ENCODE assay signal across 8 cellular contexts in genomic region chr2:68366083-68366560, GRCh38. TPM values are rescaled to one million over a fixed set of nuclear protein-coding genes. Genes with fewer than 3 reads are reported as not detected.
DNase-seq lines count a peak whose midpoint lies in the region; ATAC-seq lines count a peak whose summit lies in the region.

No MANE protein-coding gene starts in this region.

- H3K4me3 Mint-ChIP-seq in T-helper 1 cell treated with Interleukin-12 subunit alpha and Interleukin-12 subunit beta and Interleukin-4 antibody, amounts not matched to agents 30 μg/mL and 1 μg/mL, for 36 hours: peak overlapping the region; percentile 33
- peak overlapping the region; percentile 27 for H3K4me3 Mint-ChIP-seq in activated naive CD8-positive, alpha-beta T cell treated with anti-CD3 and anti-CD28 coated beads for 36 hours

- peaks cover 10% of the 10 kb centered on the region for H3K27me3 Mint-ChIP-seq in T-helper 1 cell treated with Interleukin-12 subunit alpha and Interleukin-12 subunit beta and Interleukin-4 antibody, amounts not matched to agents 30 μg/mL and 1 μg/mL, for 36 hours (ENCODE audit: low read depth)
- H3K27me3 Mint-ChIP-seq in activated naive CD8-positive, alpha-beta T cell treated with anti-CD3 and anti-CD28 coated beads for 36 hours: peaks cover 25% of the 10 kb centered on the region

- no peak overlapping the region for H3K27ac Mint-ChIP-seq in T-helper 1 cell treated with Interleukin-12 subunit alpha and Interleukin-12 subunit beta and Interleukin-4 antibody, amounts not matched to agents 30 μg/mL and 1 μg/mL, for 36 hours
- H3K27ac Mint-ChIP-seq in activated naive CD8-positive, alpha-beta T cell treated with anti-CD3 and anti-CD28 coated beads for 36 hours: no peak overlapping the region

- H3K27ac ChIP-seq in substantia nigra (ENCODE audit: low read depth, low read length, poor library complexity, severe bottlenecking): peak overlapping the region; percentile 18

- H3K36me3 Mint-ChIP-seq in T-helper 1 cell treated with Interleukin-12 subunit alpha and Interleukin-12 subunit beta and Interleukin-4 antibody, amounts not matched to agents 30 μg/mL and 1 μg/mL, for 36 hours (ENCODE audit: low read depth): peaks cover 9% of the 10 kb centered on the region
- H3K36me3 Mint-ChIP-seq in activated naive CD8-positive, alpha-beta T cell treated with anti-CD3 and anti-CD28 coated beads for 36 hours: peaks cover 6% of the 10 kb centered on the region

- H3K4me1 Mint-ChIP-seq in T-helper 1 cell treated with Interleukin-12 subunit alpha and Interleukin-12 subunit beta and Interleukin-4 antibody, amounts not matched to agents 30 μg/mL and 1 μg/mL, for 36 hours (ENCODE audit: low read depth): peaks cover 32% of the 10 kb centered on the region
- peaks cover 31% of the 10 kb centered on the region for H3K4me1 Mint-ChIP-seq in activated naive CD8-positive, alpha-beta T cell treated with anti-CD3 and anti-CD28 coated beads for 36 hours

- ATAC-seq in HG03095 (IDR thresholded peaks at IDR 0.05; ENCODE audit: unreplicated experiment) (peak; percentile 49), GM18519 (IDR thresholded peaks at IDR 0.05; ENCODE audit: low FRiP score, unreplicated experiment) (no peak)

- peaks cover 13% of the 10 kb centered on the region for H3K9me3 Mint-ChIP-seq in T-helper 1 cell treated with Interleukin-12 subunit alpha and Interleukin-12 subunit beta and Interleukin-4 antibody, amounts not matched to agents 30 μg/mL and 1 μg/mL, for 36 hours
- H3K9me3 Mint-ChIP-seq in activated naive CD8-positive, alpha-beta T cell treated with anti-CD3 and anti-CD28 coated beads for 36 hours: peaks cover 2% of the 10 kb centered on the region

- DNase-seq in T-helper 1 cell (no peak), substantia nigra (lab: John Stamatoyannopoulos, UW) (peak in 4 of 49 donors; percentile 8 to 26 (median 17)), putamen (ENCODE audit: low spot score) (no peak), T-helper 9 cell (no peak)
- DNase-seq in activated naive CD8-positive, alpha-beta T cell treated with anti-CD3 and anti-CD28 coated beads for 36 hours: no peak

RNA-seq across cellular contexts. Expression of gene PLEK, which starts 1.0 kb away (rescaled TPM):
- total RNA-seq in activated naive CD8-positive, alpha-beta T cell treated with anti-CD3 and anti-CD28 coated beads for 36 hours: 1 to 10 TPM; 2.2 to 2.3 TPM

RNA-seq across cellular contexts. Expression of gene CNRIP1, which starts 46.4 kb away (rescaled TPM):
- not detected for total RNA-seq in activated naive CD8-positive, alpha-beta T cell treated with anti-CD3 and anti-CD28 coated beads for 36 hours
